In genomic region chr15:39685999-39686613, GRCh38 we compare ENCODE assay signal across 8 cellular contexts.
DNase-seq lines count a peak whose midpoint lies in the region; ATAC-seq and TF ChIP-seq lines count a peak whose summit lies in the region.

No MANE protein-coding gene starts in this region.

- 28% methylated on average over 4 of the region's 4 CpGs for WGBS in SK-N-SH (ENCODE audit: low lambda C conversion rate)
- 20% methylated on average over 4 of the region's 4 CpGs for WGBS in right lobe of liver (ENCODE audit: insufficient coverage, low coverage, low lambda C conversion rate, missing lambda C conversion rate)
- WGBS in tibial nerve, 2 donors: 24 to 27% methylated on average over 4 of the region's 4 CpGs

- TF ChIP-seq EP300 in SK-N-SH (IDR thresholded peaks at IDR 0.05; ENCODE audit: borderline replicate concordance in 1 of 2, low read depth in 1 of 2, low read length in 1 of 2): no peak
- TF ChIP-seq EP300 in tibial nerve (IDR thresholded peaks at IDR 0.05): no peak

- H2AFZ ChIP-seq in SK-N-SH (ENCODE audit: low read depth): no peak overlapping the region

- CTCF ChIA-PET in SK-N-SH (lab: Yijun Ruan, JAX): interaction anchor here (0.6 to 4.9 kb wide), 42 partner anchors 9 to 1003 kb away, joined by 3 to 139 read pairs (median 4); partner anchors contain the start of genes FSIP1, SRP14 and THBS1

- no peak overlapping the region for H3K4me3 ChIP-seq in SK-N-SH (ENCODE audit: low read depth in 2 of 2, low read length in 1 of 2)
- no peak overlapping the region for H3K4me3 ChIP-seq in coronary artery
- H3K4me3 ChIP-seq in right lobe of liver: no peak overlapping the region
- no peak overlapping the region for H3K4me3 ChIP-seq in tibial nerve

- H3K9ac ChIP-seq in SK-N-SH: no peak overlapping the region

- TF ChIP-seq RAD21 in SK-N-SH (IDR thresholded peaks at IDR 0.05; ENCODE audit: low read length): peak; percentile 92

- H3K27me3 Mint-ChIP-seq in activated T-cell treated with anti-CD3 and anti-CD28 coated beads, Interleukin-2, amount 50 U/mL, for 24 hours: no peaks in the 10 kb centered on the region

- TF ChIP-seq POLR2A in right lobe of liver (IDR thresholded peaks at IDR 0.05) (no peak), tibial nerve (IDR thresholded peaks at IDR 0.05) (no peak)

- ATAC-seq in right lobe of liver: peak; percentile 71 to 82 (median 76)

- H3K4me1 Mint-ChIP-seq in activated T-cell treated with anti-CD3 and anti-CD28 coated beads, Interleukin-2, amount 50 U/mL, for 24 hours (ENCODE audit: low read depth): peaks cover 1% of the 10 kb centered on the region

- H3K27ac ChIP-seq in SK-N-SH (ENCODE audit: low read depth in 2 of 2, low read length in 1 of 2): peak overlapping the region in 1 of 2 experiments; percentile 3; a peak in 1 of 4 replicates
- H3K27ac ChIP-seq in coronary artery: no peak overlapping the region
- H3K27ac ChIP-seq in right lobe of liver: no peak overlapping the region
- no peak overlapping the region for H3K27ac ChIP-seq in tibial nerve

- no peak overlapping the region for H3K4me3 Mint-ChIP-seq in activated T-cell treated with anti-CD3 and anti-CD28 coated beads, Interleukin-2, amount 50 U/mL, for 24 hours

- peak; percentile 82 for TF ChIP-seq CTCF in LNCAP (IDR thresholded peaks at IDR 0.05)
- peak; percentile 88 for TF ChIP-seq CTCF in SK-N-SH (IDR thresholded peaks at IDR 0.05)
- peak; percentile 71 for TF ChIP-seq CTCF in coronary artery (IDR thresholded peaks at IDR 0.05)
- peak; percentile 73 to 84 (median 78) for TF ChIP-seq CTCF in right lobe of liver (IDR thresholded peaks at IDR 0.05)
- TF ChIP-seq CTCF in tibial nerve (IDR thresholded peaks at IDR 0.05): peak; percentile 64 to 78 (median 68)

- H3F3A ChIP-seq in SK-N-SH (replicated peaks; ENCODE audit: insufficient read depth): no peaks in the 10 kb centered on the region

- H3K9me3 ChIP-seq in SK-N-SH (no peaks in the 10 kb centered on the region), right lobe of liver (no peaks in the 10 kb centered on the region), tibial nerve (no peaks in the 10 kb centered on the region)

- H3K36me3 Mint-ChIP-seq in activated T-cell treated with anti-CD3 and anti-CD28 coated beads, Interleukin-2, amount 50 U/mL, for 24 hours (ENCODE audit: low read depth): no peaks in the 10 kb centered on the region

- H3K4me1 ChIP-seq in SK-N-SH (ENCODE audit: control insufficient read depth in 1 of 2, insufficient read depth in 2 of 2, low read depth in 1 of 2, low read length in 1 of 2): peaks cover 0 to 7% of the 10 kb centered on the region in 2 experiments; a peak in 2 of 4 replicates
- H3K4me1 ChIP-seq in right lobe of liver: no peaks in the 10 kb centered on the region
- H3K4me1 ChIP-seq in tibial nerve: peaks cover 0 to 20% (median 6%) of the 10 kb centered on the region in 4 donors

- H3K9me2 ChIP-seq in SK-N-SH: no peaks in the 10 kb centered on the region

- no peak overlapping the region for H3K27ac Mint-ChIP-seq in activated T-cell treated with anti-CD3 and anti-CD28 coated beads, Interleukin-2, amount 50 U/mL, for 24 hours

- H3K36me3 ChIP-seq in SK-N-SH (replicated peaks in 1 of 2; ENCODE audit: control insufficient read depth in 1 of 2, insufficient read depth in 2 of 2, low read length in 1 of 2) (no peaks in the 10 kb centered on the region), right lobe of liver (no peaks in the 10 kb centered on the region), tibial nerve (no peaks in the 10 kb centered on the region)

- no peaks in the 10 kb centered on the region for H3K79me2 ChIP-seq in SK-N-SH (ENCODE audit: insufficient read depth)

- H4K20me1 ChIP-seq in SK-N-SH (ENCODE audit: insufficient read depth): no peaks in the 10 kb centered on the region

- H3K4me2 ChIP-seq in SK-N-SH: peak overlapping the region; percentile 16; the same call in 1 of the 2 replicates

- POLR2A ChIA-PET in SK-N-SH (lab: Yijun Ruan, JAX): interaction anchor here (0.6 to 0.9 kb wide), 2 partner anchors 96 to 727 kb away, joined by 3 read pairs; partner anchors contain the start of gene FSIP1

- H3K27me3 ChIP-seq in SK-N-SH (ENCODE audit: insufficient read depth): no peaks in the 10 kb centered on the region
- H3K27me3 ChIP-seq in right lobe of liver: no peaks in the 10 kb centered on the region
- no peaks in the 10 kb centered on the region for H3K27me3 ChIP-seq in tibial nerve

- DNase-seq in activated T-cell treated with anti-CD3 and anti-CD28 coated beads for 24 hours (ENCODE audit: low read depth) (peak; percentile 12), SK-N-SH (peak; percentile 53), coronary artery (ENCODE audit: low spot score) (no peak), right lobe of liver (no peak), tibial nerve (ENCODE audit: low spot score in 2 of 2) (peak in 1 of 2 donors; percentile 67), OCI-M2 (lab: John Stamatoyannopoulos, UW; ENCODE audit: unreplicated experiment) (no peak)
- DNase-seq in activated T-cell treated with anti-CD3 and anti-CD28 coated beads, Interleukin-2, amount 50 U/mL, for 24 hours: no peak

- intact Hi-C loops in right lobe of liver (cut with DNase I): loop anchor here in 1 of 2 donors (10.0 kb wide), 1 partner anchor 69 kb away; no protein-coding TSS in a partner anchor

- no peaks in the 10 kb centered on the region for H3K9me3 Mint-ChIP-seq in activated T-cell treated with anti-CD3 and anti-CD28 coated beads, Interleukin-2, amount 50 U/mL, for 24 hours

TF ChIP-seq in SK-N-SH, 30 proteins besides CTCF, POLR2A, EP300 and RAD21:
- no peak for TF ChIP-seq CHD2 (IDR thresholded peaks at IDR 0.05; ENCODE audit: low read length, partially characterized antibody)
- TF ChIP-seq SMC3 (IDR thresholded peaks at IDR 0.05; ENCODE audit: low read depth, low read length): peak; percentile 86

Comparison
In these comparisons a context has a peak if more than half of its experiments do, and no peak if none do; other contexts are left out.
1. DNase-seq: peak in activated T-cell treated with anti-CD3 and anti-CD28 coated beads for 24 hours (single experiment) and SK-N-SH (single experiment); none in activated T-cell treated with anti-CD3 and anti-CD28 coated beads, Interleukin-2, amount 50 U/mL, for 24 hours (single experiment), coronary artery (single experiment), right lobe of liver (0 of 3) and OCI-M2 (single experiment).
2. Peak in every context shown above with its lines, with median percentiles within 50 percentile points of each other: CTCF ChIP-seq.